ENCODE assay signal across 1 cellular context in the genomic region with DNA sequence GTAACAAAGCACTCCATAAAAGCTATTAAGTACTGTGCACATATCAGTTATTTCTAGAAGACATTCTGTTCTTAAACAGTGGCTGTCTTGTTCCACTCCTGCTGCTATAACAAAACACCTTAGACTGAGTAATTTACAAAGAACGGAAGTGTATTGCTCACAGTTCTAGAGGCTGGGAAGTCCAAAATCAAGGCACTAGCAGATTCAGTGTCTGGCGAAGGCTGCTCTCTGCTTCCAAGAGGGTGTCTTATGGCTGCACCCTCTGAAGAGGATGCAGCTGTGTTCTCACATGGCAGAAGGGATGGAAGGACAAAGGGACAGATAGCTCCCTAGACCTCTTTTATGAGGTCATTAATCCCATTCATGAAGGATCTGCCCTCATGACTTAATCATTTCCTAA.
TF ChIP-seq lines count a peak whose summit lies in the region.

No MANE protein-coding gene starts in this region.

TF ChIP-seq in HepG2, 621 proteins besides CTCF, POLR2A, EP300 and RAD21 (continued from another document):
- TF ChIP-seq, protein P1, sequence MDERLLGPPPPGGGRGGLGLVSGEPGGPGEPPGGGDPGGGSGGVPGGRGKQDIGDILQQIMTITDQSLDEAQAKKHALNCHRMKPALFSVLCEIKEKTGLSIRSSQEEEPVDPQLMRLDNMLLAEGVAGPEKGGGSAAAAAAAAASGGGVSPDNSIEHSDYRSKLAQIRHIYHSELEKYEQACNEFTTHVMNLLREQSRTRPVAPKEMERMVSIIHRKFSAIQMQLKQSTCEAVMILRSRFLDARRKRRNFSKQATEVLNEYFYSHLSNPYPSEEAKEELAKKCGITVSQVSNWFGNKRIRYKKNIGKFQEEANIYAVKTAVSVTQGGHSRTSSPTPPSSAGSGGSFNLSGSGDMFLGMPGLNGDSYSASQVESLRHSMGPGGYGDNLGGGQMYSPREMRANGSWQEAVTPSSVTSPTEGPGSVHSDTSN (CRISPR knock-in tag; IDR thresholded peaks at IDR 0.05), result no peak
- TF ChIP-seq PAX8 (CRISPR knock-in tag; IDR thresholded peaks at IDR 0.05; ENCODE audit: borderline replicate concordance), result no peak
- peak; percentile 35; the same call in 1 of the 2 replicates for TF ChIP-seq ZNF12 (CRISPR knock-in tag; IDR thresholded peaks at IDR 0.05)
- TF ChIP-seq, protein P2, sequence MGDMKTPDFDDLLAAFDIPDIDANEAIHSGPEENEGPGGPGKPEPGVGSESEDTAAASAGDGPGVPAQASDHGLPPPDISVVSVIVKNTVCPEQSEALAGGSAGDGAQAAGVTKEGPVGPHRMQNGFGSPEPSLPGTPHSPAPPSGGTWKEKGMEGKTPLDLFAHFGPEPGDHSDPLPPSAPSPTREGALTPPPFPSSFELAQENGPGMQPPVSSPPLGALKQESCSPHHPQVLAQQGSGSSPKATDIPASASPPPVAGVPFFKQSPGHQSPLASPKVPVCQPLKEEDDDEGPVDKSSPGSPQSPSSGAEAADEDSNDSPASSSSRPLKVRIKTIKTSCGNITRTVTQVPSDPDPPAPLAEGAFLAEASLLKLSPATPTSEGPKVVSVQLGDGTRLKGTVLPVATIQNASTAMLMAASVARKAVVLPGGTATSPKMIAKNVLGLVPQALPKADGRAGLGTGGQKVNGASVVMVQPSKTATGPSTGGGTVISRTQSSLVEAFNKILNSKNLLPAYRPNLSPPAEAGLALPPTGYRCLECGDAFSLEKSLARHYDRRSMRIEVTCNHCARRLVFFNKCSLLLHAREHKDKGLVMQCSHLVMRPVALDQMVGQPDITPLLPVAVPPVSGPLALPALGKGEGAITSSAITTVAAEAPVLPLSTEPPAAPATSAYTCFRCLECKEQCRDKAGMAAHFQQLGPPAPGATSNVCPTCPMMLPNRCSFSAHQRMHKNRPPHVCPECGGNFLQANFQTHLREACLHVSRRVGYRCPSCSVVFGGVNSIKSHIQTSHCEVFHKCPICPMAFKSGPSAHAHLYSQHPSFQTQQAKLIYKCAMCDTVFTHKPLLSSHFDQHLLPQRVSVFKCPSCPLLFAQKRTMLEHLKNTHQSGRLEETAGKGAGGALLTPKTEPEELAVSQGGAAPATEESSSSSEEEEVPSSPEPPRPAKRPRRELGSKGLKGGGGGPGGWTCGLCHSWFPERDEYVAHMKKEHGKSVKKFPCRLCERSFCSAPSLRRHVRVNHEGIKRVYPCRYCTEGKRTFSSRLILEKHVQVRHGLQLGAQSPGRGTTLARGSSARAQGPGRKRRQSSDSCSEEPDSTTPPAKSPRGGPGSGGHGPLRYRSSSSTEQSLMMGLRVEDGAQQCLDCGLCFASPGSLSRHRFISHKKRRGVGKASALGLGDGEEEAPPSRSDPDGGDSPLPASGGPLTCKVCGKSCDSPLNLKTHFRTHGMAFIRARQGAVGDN (CRISPR knock-in tag; IDR thresholded peaks at IDR 0.05), result no peak
- TF ChIP-seq ELF4 (CRISPR knock-in tag; IDR thresholded peaks at IDR 0.05; ENCODE audit: borderline replicate concordance), result no peak
- TF ChIP-seq MYC (CRISPR knock-in tag; IDR thresholded peaks at IDR 0.05; ENCODE audit: borderline replicate concordance), result no peak
- TF ChIP-seq, protein P3, sequence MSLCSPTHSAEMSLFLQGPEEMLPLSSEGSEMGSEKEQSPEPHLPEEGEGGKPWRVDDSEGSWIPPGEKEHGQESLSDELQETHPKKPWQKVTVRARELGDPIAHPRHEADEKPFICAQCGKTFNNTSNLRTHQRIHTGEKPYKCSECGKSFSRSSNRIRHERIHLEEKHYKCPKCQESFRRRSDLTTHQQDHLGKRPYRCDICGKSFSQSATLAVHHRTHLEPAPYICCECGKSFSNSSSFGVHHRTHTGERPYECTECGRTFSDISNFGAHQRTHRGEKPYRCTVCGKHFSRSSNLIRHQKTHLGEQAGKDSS (CRISPR knock-in tag; IDR thresholded peaks at IDR 0.05; ENCODE audit: borderline replicate concordance, low read depth), result no peak
- no peak for TF ChIP-seq PCBP2 (optimal IDR thresholded peaks at IDR 0.05; ENCODE audit: low read depth, low read length, poor library complexity, severe bottlenecking)
- no peak for TF ChIP-seq SP140L (CRISPR knock-in tag; IDR thresholded peaks at IDR 0.05; ENCODE audit: borderline replicate concordance)
- peak; percentile 98 for TF ChIP-seq ZNF564 (CRISPR knock-in tag; IDR thresholded peaks at IDR 0.05)
- TF ChIP-seq, protein P4, sequence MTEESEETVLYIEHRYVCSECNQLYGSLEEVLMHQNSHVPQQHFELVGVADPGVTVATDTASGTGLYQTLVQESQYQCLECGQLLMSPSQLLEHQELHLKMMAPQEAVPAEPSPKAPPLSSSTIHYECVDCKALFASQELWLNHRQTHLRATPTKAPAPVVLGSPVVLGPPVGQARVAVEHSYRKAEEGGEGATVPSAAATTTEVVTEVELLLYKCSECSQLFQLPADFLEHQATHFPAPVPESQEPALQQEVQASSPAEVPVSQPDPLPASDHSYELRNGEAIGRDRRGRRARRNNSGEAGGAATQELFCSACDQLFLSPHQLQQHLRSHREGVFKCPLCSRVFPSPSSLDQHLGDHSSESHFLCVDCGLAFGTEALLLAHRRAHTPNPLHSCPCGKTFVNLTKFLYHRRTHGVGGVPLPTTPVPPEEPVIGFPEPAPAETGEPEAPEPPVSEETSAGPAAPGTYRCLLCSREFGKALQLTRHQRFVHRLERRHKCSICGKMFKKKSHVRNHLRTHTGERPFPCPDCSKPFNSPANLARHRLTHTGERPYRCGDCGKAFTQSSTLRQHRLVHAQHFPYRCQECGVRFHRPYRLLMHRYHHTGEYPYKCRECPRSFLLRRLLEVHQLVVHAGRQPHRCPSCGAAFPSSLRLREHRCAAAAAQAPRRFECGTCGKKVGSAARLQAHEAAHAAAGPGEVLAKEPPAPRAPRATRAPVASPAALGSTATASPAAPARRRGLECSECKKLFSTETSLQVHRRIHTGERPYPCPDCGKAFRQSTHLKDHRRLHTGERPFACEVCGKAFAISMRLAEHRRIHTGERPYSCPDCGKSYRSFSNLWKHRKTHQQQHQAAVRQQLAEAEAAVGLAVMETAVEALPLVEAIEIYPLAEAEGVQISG (CRISPR knock-in tag; IDR thresholded peaks at IDR 0.05), result no peak
- TF ChIP-seq, protein P5, sequence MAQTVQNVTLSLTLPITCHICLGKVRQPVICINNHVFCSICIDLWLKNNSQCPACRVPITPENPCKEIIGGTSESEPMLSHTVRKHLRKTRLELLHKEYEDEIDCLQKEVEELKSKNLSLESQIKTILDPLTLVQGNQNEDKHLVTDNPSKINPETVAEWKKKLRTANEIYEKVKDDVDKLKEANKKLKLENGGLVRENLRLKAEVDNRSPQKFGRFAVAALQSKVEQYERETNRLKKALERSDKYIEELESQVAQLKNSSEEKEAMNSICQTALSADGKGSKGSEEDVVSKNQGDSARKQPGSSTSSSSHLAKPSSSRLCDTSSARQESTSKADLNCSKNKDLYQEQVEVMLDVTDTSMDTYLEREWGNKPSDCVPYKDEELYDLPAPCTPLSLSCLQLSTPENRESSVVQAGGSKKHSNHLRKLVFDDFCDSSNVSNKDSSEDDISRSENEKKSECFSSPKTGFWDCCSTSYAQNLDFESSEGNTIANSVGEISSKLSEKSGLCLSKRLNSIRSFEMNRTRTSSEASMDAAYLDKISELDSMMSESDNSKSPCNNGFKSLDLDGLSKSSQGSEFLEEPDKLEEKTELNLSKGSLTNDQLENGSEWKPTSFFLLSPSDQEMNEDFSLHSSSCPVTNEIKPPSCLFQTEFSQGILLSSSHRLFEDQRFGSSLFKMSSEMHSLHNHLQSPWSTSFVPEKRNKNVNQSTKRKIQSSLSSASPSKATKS (CRISPR knock-in tag; IDR thresholded peaks at IDR 0.05), result no peak
- 0 out of 2 replicates have a peak, but pooled peaks have one; percentile 29 for TF ChIP-seq ZFY (CRISPR knock-in tag; IDR thresholded peaks at IDR 0.05)
- TF ChIP-seq DR1 (CRISPR knock-in tag; IDR thresholded peaks at IDR 0.05), result no peak
- TF ChIP-seq SOX5 (CRISPR knock-in tag; IDR thresholded peaks at IDR 0.05; ENCODE audit: borderline replicate concordance), result 0 out of 2 replicates have a peak, but pooled peaks have one; percentile 5
- TF ChIP-seq, protein P6, sequence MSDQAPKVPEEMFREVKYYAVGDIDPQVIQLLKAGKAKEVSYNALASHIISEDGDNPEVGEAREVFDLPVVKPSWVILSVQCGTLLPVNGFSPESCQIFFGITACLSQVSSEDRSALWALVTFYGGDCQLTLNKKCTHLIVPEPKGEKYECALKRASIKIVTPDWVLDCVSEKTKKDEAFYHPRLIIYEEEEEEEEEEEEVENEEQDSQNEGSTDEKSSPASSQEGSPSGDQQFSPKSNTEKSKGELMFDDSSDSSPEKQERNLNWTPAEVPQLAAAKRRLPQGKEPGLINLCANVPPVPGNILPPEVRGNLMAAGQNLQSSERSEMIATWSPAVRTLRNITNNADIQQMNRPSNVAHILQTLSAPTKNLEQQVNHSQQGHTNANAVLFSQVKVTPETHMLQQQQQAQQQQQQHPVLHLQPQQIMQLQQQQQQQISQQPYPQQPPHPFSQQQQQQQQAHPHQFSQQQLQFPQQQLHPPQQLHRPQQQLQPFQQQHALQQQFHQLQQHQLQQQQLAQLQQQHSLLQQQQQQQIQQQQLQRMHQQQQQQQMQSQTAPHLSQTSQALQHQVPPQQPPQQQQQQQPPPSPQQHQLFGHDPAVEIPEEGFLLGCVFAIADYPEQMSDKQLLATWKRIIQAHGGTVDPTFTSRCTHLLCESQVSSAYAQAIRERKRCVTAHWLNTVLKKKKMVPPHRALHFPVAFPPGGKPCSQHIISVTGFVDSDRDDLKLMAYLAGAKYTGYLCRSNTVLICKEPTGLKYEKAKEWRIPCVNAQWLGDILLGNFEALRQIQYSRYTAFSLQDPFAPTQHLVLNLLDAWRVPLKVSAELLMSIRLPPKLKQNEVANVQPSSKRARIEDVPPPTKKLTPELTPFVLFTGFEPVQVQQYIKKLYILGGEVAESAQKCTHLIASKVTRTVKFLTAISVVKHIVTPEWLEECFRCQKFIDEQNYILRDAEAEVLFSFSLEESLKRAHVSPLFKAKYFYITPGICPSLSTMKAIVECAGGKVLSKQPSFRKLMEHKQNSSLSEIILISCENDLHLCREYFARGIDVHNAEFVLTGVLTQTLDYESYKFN (CRISPR knock-in tag; conservative IDR thresholded peaks at IDR 0.05), result no peak
- TF ChIP-seq, protein P7, sequence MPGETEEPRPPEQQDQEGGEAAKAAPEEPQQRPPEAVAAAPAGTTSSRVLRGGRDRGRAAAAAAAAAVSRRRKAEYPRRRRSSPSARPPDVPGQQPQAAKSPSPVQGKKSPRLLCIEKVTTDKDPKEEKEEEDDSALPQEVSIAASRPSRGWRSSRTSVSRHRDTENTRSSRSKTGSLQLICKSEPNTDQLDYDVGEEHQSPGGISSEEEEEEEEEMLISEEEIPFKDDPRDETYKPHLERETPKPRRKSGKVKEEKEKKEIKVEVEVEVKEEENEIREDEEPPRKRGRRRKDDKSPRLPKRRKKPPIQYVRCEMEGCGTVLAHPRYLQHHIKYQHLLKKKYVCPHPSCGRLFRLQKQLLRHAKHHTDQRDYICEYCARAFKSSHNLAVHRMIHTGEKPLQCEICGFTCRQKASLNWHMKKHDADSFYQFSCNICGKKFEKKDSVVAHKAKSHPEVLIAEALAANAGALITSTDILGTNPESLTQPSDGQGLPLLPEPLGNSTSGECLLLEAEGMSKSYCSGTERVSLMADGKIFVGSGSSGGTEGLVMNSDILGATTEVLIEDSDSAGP (CRISPR knock-in tag; IDR thresholded peaks at IDR 0.05; ENCODE audit: borderline replicate concordance), result no peak
- TF ChIP-seq PHB2 (IDR thresholded peaks at IDR 0.05; ENCODE audit: partially characterized antibody), result no peak
- no peak for TF ChIP-seq NPAS2 (CRISPR knock-in tag; IDR thresholded peaks at IDR 0.05; ENCODE audit: borderline replicate concordance)
- TF ChIP-seq, protein P8, sequence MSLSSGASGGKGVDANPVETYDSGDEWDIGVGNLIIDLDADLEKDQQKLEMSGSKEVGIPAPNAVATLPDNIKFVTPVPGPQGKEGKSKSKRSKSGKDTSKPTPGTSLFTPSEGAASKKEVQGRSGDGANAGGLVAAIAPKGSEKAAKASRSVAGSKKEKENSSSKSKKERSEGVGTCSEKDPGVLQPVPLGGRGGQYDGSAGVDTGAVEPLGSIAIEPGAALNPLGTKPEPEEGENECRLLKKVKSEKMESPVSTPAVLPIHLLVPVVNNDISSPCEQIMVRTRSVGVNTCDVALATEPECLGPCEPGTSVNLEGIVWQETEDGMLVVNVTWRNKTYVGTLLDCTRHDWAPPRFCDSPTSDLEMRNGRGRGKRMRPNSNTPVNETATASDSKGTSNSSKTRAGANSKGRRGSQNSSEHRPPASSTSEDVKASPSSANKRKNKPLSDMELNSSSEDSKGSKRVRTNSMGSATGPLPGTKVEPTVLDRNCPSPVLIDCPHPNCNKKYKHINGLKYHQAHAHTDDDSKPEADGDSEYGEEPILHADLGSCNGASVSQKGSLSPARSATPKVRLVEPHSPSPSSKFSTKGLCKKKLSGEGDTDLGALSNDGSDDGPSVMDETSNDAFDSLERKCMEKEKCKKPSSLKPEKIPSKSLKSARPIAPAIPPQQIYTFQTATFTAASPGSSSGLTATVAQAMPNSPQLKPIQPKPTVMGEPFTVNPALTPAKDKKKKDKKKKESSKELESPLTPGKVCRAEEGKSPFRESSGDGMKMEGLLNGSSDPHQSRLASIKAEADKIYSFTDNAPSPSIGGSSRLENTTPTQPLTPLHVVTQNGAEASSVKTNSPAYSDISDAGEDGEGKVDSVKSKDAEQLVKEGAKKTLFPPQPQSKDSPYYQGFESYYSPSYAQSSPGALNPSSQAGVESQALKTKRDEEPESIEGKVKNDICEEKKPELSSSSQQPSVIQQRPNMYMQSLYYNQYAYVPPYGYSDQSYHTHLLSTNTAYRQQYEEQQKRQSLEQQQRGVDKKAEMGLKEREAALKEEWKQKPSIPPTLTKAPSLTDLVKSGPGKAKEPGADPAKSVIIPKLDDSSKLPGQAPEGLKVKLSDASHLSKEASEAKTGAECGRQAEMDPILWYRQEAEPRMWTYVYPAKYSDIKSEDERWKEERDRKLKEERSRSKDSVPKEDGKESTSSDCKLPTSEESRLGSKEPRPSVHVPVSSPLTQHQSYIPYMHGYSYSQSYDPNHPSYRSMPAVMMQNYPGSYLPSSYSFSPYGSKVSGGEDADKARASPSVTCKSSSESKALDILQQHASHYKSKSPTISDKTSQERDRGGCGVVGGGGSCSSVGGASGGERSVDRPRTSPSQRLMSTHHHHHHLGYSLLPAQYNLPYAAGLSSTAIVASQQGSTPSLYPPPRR (CRISPR knock-in tag; IDR thresholded peaks at IDR 0.05; ENCODE audit: borderline replicate concordance), result no peak
- TF ChIP-seq NAIF1 (CRISPR knock-in tag; IDR thresholded peaks at IDR 0.05; ENCODE audit: borderline replicate concordance), result no peak
- no peak for TF ChIP-seq ZNF629 (CRISPR knock-in tag; conservative IDR thresholded peaks at IDR 0.05)
